ENCODE assay signal across 19 cellular contexts in genomic region chr18:8477615-8478014, GRCh38.
A peak's percentile ranks its signal among the peaks of the same experiment; 100 is the strongest.
DNase-seq lines count a peak whose midpoint lies in the region; ATAC-seq and TF ChIP-seq lines count a peak whose summit lies in the region.
"Had no signal": no experiment of that assay in that cellular context is flagged by ENCODE, and none has a peak within 500 bp of the region (broad histone marks: within the 10 kb centered on the region; RNA-seq: fewer than 3 reads in every experiment).

No MANE protein-coding gene starts in this region.

- H3K4me1 Mint-ChIP-seq in osteocyte (ENCODE audit: unreplicated experiment): no peaks in the 10 kb centered on the region

- no peaks in the 10 kb centered on the region for H3K36me3 Mint-ChIP-seq in osteocyte (ENCODE audit: unreplicated experiment)
- H3K36me3 Mint-ChIP-seq: CD8-positive, alpha-beta T cell had no signal

- no peaks in the 10 kb centered on the region for H3K27me3 ChIP-seq in heart right ventricle
- H3K27me3 ChIP-seq: BLaER1 treated with 17β-estradiol and CSF1 and Interleukin-3, amounts not matched to agents 10 nM and 100 nM had no signal

- H3K27me3 Mint-ChIP-seq in osteocyte (ENCODE audit: unreplicated experiment): peaks cover 59% of the 10 kb centered on the region

- no peak overlapping the region for H3K4me3 ChIP-seq in heart right ventricle
- H3K4me3 ChIP-seq: A549; BLaER1 treated with 17β-estradiol and CSF1 and Interleukin-3, amounts not matched to agents 10 nM and 100 nM had no signal

- TF ChIP-seq CTCF in heart right ventricle (IDR thresholded peaks at IDR 0.05) (no peak), osteocyte (IDR thresholded peaks at IDR 0.05) (no peak), omental fat pad (IDR thresholded peaks at IDR 0.05) (no peak)

- DNase-seq in cardiac septum (ENCODE audit: low spot score): peak; percentile 68
- no peak for DNase-seq in heart right ventricle
- peak; percentile 67 for DNase-seq in osteocyte (ENCODE audit: extremely low spot score, unreplicated experiment)
- DNase-seq in sciatic nerve (ENCODE audit: low spot score): no peak
- DNase-seq in foreskin melanocyte: no peak
- no peak for DNase-seq in omental fat pad (ENCODE audit: low spot score)
- DNase-seq: AML-193; Caco-2; Calu3; CD4-positive, alpha-beta T cell; DMS79 treated with DMSO at 0.1 percent for 48 hours; GF-D8 had no signal

- H3K27ac ChIP-seq in heart right ventricle: no peak overlapping the region
- H3K27ac ChIP-seq: 22Rv1; A549; BLaER1 treated with 17β-estradiol and CSF1 and Interleukin-3, amounts not matched to agents 10 nM and 100 nM; C4-2B had no signal

- H3K4me1 ChIP-seq in heart right ventricle: peaks cover 0 to 9% (median 0%) of the 10 kb centered on the region in 9 donors
- H3K4me1 ChIP-seq: A549; BLaER1 treated with 17β-estradiol and CSF1 and Interleukin-3, amounts not matched to agents 10 nM and 100 nM; Caco-2 had no signal

- no peak overlapping the region for H3K27ac Mint-ChIP-seq in osteocyte (ENCODE audit: unreplicated experiment)
- H3K27ac Mint-ChIP-seq: B cell; CD4-positive, alpha-beta T cell; CD8-positive, alpha-beta T cell had no signal

- WGBS in heart right ventricle, 2 donors: 89 to 91% methylated on average over 5 of the region's 5 CpGs

- no peaks in the 10 kb centered on the region for H3K9me3 ChIP-seq in heart right ventricle
- H3K9me3 ChIP-seq: A549; BLaER1 treated with 17β-estradiol and CSF1 and Interleukin-3, amounts not matched to agents 10 nM and 100 nM; Caco-2 had no signal

- ATAC-seq in heart right ventricle (no peak), sciatic nerve (peak; percentile 21), omental fat pad (ENCODE audit: low FRiP score) (no peak), HG03442 (IDR thresholded peaks at IDR 0.05; ENCODE audit: unreplicated experiment) (no peak)
- ATAC-seq: A549; CD8-positive, alpha-beta T cell had no signal

- H3K36me3 ChIP-seq in heart right ventricle: no peaks in the 10 kb centered on the region
- H3K36me3 ChIP-seq: BLaER1 treated with 17β-estradiol and CSF1 and Interleukin-3, amounts not matched to agents 10 nM and 100 nM had no signal

- intact Hi-C loops in cardiac septum (cut with DNase I): no loop called here
- intact Hi-C loops in heart right ventricle (cut with DNase I): loop anchor here in 3 of 10 donors (5.0 to 10.0 kb wide), 3 partner anchors 113 to 1205 kb away; no protein-coding TSS in a partner anchor
- intact Hi-C loops in sciatic nerve (cut with DNase I): loop anchor here (5.0 kb wide), 1 partner anchor 1415 kb away; no protein-coding TSS in a partner anchor

- H3K9me3 Mint-ChIP-seq in osteocyte (ENCODE audit: unreplicated experiment): no peaks in the 10 kb centered on the region
- H3K9me3 Mint-ChIP-seq: CD4-positive, alpha-beta T cell; CD8-positive, alpha-beta T cell had no signal

- H3K4me3 Mint-ChIP-seq in osteocyte (ENCODE audit: unreplicated experiment): no peak overlapping the region
- H3K4me3 Mint-ChIP-seq: B cell; CD4-positive, alpha-beta T cell; CD8-positive, alpha-beta T cell had no signal

Comparison
In these comparisons a context has a peak if more than half of its experiments do, and no peak if none do; other contexts are left out.
1. DNase-seq: peak in cardiac septum (single experiment) and osteocyte (single experiment); none in heart right ventricle (0 of 2), sciatic nerve (single experiment), foreskin melanocyte (single experiment) and omental fat pad (single experiment).